Comparison of ENCODE assay signal across 9 cellular contexts in the genomic region with DNA sequence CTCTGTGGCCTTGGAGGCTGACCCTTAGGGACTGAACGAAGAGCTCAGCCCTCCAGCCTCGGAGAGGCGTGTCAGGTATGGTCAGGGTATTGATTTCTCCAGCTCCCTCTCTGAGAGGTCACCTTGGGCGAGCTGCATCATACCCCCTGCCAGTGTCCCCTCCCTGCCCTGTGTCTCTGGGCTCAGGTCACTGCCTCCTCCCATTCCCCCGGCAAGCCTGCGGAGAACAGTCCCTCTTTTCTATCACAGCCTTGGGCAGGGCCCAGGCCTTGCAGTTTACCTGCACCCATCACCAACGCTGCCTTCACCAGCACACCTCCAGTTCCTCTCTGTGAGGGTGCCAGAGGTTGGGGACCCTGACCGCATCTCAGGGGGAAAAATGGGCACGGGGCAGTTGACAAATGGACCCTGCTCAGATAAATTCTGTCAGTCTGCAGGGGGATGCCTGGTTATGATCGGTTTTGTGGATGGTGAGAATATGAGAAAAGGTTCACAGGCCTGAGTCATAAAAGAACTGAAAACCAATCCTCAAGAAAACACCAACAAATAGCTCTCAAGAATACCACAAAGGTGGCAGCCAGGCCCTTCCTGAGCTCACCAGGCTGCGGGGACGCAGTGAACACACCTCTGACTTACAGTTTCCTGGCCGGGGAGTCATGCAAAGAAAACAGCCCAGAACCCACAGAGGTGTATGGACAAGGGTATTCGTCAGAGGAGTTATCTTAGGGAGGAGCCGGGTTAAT. TPM values are rescaled to one million over a fixed set of nuclear protein-coding genes. Genes with fewer than 3 reads are reported as not detected.
DNase-seq lines count a peak whose midpoint lies in the region; ATAC-seq, FAIRE-seq and TF ChIP-seq lines count a peak whose summit lies in the region.
"Had no signal": no experiment of that assay in that cellular context is flagged by ENCODE, and none has a peak within 500 bp of the region (broad histone marks: within the 10 kb centered on the region; RNA-seq: fewer than 3 reads in every experiment).

No MANE protein-coding gene starts in this region.

- no peaks in the 10 kb centered on the region for H3K4me1 ChIP-seq in K562 (replicated peaks in 1 of 2; ENCODE audit: control insufficient read depth in 2 of 2, insufficient read depth in 2 of 2, low read length in 2 of 2)
- H3K4me1 ChIP-seq in foreskin keratinocyte: no peaks in the 10 kb centered on the region

- intact Hi-C loops in K562 (cut with micrococcal nuclease): no loop called here

- peak; percentile 70 for ATAC-seq in GM19035 (IDR thresholded peaks at IDR 0.05; ENCODE audit: unreplicated experiment)
- ATAC-seq in K562: peak; percentile 42; the same call in 2 of the 3 replicates
- ATAC-seq in foreskin keratinocyte: no peak

- H4K20me1 ChIP-seq in K562 (replicated peaks; ENCODE audit: control insufficient read depth, insufficient read depth, low read length): peaks cover 6% of the 10 kb centered on the region; the same call in 1 of the 2 replicates

- FAIRE-seq in K562 (lab: Jason Lieb, UNC): no peak

- no peaks in the 10 kb centered on the region for H3K9me3 ChIP-seq in K562 (replicated peaks; ENCODE audit: control insufficient read depth, insufficient read depth, low read depth, low read length)

- H3K36me3 ChIP-seq in K562 (ENCODE audit: control insufficient read depth, insufficient read depth, low read length): no peaks in the 10 kb centered on the region

- TF ChIP-seq EP300 in K562 (IDR thresholded peaks at IDR 0.05; ENCODE audit: low read length): no peak

- in situ Hi-C loops in K562 (cut with MboI): no loop called here

- no peak for TF ChIP-seq RAD21 in K562 (CRISPR knock-in tag; conservative IDR thresholded peaks at IDR 0.05 in 1 of 2, IDR thresholded peaks at IDR 0.05 in 1 of 2)

- no peak for TF ChIP-seq CTCF in K562 (IDR thresholded peaks at IDR 0.05 in 2 of 3, conservative IDR thresholded peaks at IDR 0.05 in 1 of 3; ENCODE audit: insufficient read depth in 2 of 3, low read depth in 1 of 3, low read length in 3 of 3)
- TF ChIP-seq CTCF in foreskin keratinocyte (conservative IDR thresholded peaks at IDR 0.05): no peak

- no peak for TF ChIP-seq POLR2A in K562 (conservative IDR thresholded peaks at IDR 0.05)

- H3K79me2 ChIP-seq in K562 (ENCODE audit: control insufficient read depth, insufficient read depth, low read length): no peaks in the 10 kb centered on the region

- peak; percentile 71 for DNase-seq in M059J (ENCODE audit: low read depth)
- no peak for DNase-seq in K562 (ENCODE audit: extremely low read depth in 1 of 4, low spot score in 3 of 4)
- DNase-seq in stimulated activated CD8-positive, alpha-beta memory T cell treated with anti-CD3 and anti-CD28 coated beads, Interleukin-12 subunit alpha, Interleukin-12 subunit beta, amount 100 ng/mL, for 1 hour (ENCODE audit: low read depth): peak; percentile 25
- DNase-seq in NOMO-1 treated with DMSO at 0.1 percent for 48 hours (lab: John Stamatoyannopoulos, UW; ENCODE audit: unreplicated experiment): no peak
- DNase-seq in hepatic stellate cell (ENCODE audit: low spot score): no peak
- DNase-seq in GOT3 (lab: John Stamatoyannopoulos, UW): no peak
- no peak for DNase-seq in foreskin keratinocyte
- DNase-seq: NCI-H1436 treated with DMSO at 0.1 percent for 48 hours had no signal

- no peaks in the 10 kb centered on the region for H3K9me1 ChIP-seq in K562 (ENCODE audit: control insufficient read depth, insufficient read depth, low read length)

- no peak overlapping the region for H2AFZ ChIP-seq in K562 (ENCODE audit: low read depth, low read length)

- WGBS in K562 (ENCODE audit: insufficient coverage, low coverage, missing lambda C conversion rate): 2% methylated on average over 13 of the region's 15 CpGs

- CTCF ChIA-PET in K562 (lab: Yijun Ruan, JAX; ENCODE audit: low intra/inter-chr PET ratio): no interaction called here

- POLR2A ChIA-PET in K562 (lab: Yijun Ruan, JAX): interaction anchor here (0.5 to 1.0 kb wide), 3 partner anchors 19 to 309 kb away, joined by 3 read pairs; no protein-coding TSS in a partner anchor

- no peak overlapping the region for H3K4me3 ChIP-seq in K562

- H3K27ac ChIP-seq in K562 (ENCODE audit: extremely low read depth, low read depth, low read length) (no peak overlapping the region), foreskin keratinocyte (no peak overlapping the region)

- H3K27me3 ChIP-seq in K562 (ENCODE audit: control insufficient read depth in 2 of 2, insufficient read depth in 2 of 2, low read length in 2 of 2) (peaks cover 21 to 65% of the 10 kb centered on the region in 2 experiments), foreskin keratinocyte (peaks cover 6% of the 10 kb centered on the region)

- no peak overlapping the region for H3K9ac ChIP-seq in K562 (ENCODE audit: insufficient read depth in 1 of 2, low read depth in 2 of 2, low read length in 2 of 2)

- BruUV-seq in K562 (replicated peaks; lab: Mats Ljungman, UMichigan): no TSS peak

- H3K4me2 ChIP-seq in K562 (ENCODE audit: insufficient read depth, low read length): no peak overlapping the region

TF ChIP-seq in K562, 482 proteins besides CTCF, POLR2A, EP300 and RAD21:
- no peak for TF ChIP-seq ZNF764 (CRISPR knock-in tag; IDR thresholded peaks at IDR 0.05; ENCODE audit: low read depth)
- TF ChIP-seq THRAP3 (IDR thresholded peaks at IDR 0.05; ENCODE audit: borderline replicate concordance): no peak
TF ChIP-seq in K562: peak in this region for 0.

RNA-seq across cellular contexts. Expression of gene RXRA, which starts 24.7 kb away (rescaled TPM):
- 12.5 and 22.6 TPM in 2 replicates for total RNA-seq in M059J (2014; rRNA removed; shearing (Covaris generic))
- total RNA-seq in K562 (2011; cell fraction: chromatin; rRNA removed; ENCODE audit: low replicate concordance): 9.2 and 26.3 TPM in 2 replicates
- 12.6 and 15.3 TPM in 2 replicates for total RNA-seq in K562 (2011; cell fraction: nucleolus; rRNA removed)
- total RNA-seq in K562 (2011; cell fraction: nucleoplasm; rRNA removed): 9.4 and 10.3 TPM in 2 replicates
- total RNA-seq in K562 (2014; rRNA removed) (9.6 and 11.0 TPM in 2 replicates), K562 (2014; rRNA removed; fragmentation: Illumina TruSeq; extraction: Trizol) (1.5 and 1.8 TPM in 2 replicates), K562 (2015; rRNA removed; fragmentation: Illumina TruSeq; extraction: Trizol) (4.2 and 5.7 TPM in 2 replicates), K562 (2021) (21.4 and 23.6 TPM in 2 replicates), foreskin keratinocyte (24.1 and 25.2 TPM in 2 replicates)
- polyA plus RNA-seq in K562 (2011; rRNA removed) (4.0 and 4.6 TPM in 2 replicates), K562 (2014; fragmentation: Illumina TruSeq; extraction: Trizol) (5.2 and 14.5 TPM in 2 replicates), K562 (2014; fragmentation: Nextera tagmentation; extraction: Ambion mirVana) (under 1 TPM; 0.35 to 0.56 TPM), K562 (2014; rRNA removed) (6.8 and 14.8 TPM in 2 replicates), foreskin keratinocyte (16.5 and 18.3 TPM in 2 replicates)
- 8.4 and 14.0 TPM in 2 replicates for polyA plus RNA-seq in K562 (2011; cell fraction: cytosol; rRNA removed)
- polyA plus RNA-seq in K562 (2011; cell fraction: nucleus; rRNA removed): 7.8 and 14.2 TPM in 2 replicates
- polyA plus RNA-seq in K562 (2012): 13.9 and 14.6 TPM in 2 replicates
- polyA minus RNA-seq in K562 (2011; rRNA and poly(A)+ RNA removed): 2.2 and 4.3 TPM in 2 replicates
- polyA minus RNA-seq in K562 (2011; cell fraction: cytosol; rRNA and poly(A)+ RNA removed): 13.6 and 24.3 TPM in 2 replicates
- 6.7 and 8.4 TPM in 2 replicates for polyA minus RNA-seq in K562 (2011; cell fraction: nucleus; rRNA and poly(A)+ RNA removed)

Comparison
In these comparisons a context has a peak if more than half of its experiments do, and no peak if none do; other contexts are left out.
1. DNase-seq: peak in M059J (single experiment) and stimulated activated CD8-positive, alpha-beta memory T cell treated with anti-CD3 and anti-CD28 coated beads, Interleukin-12 subunit alpha, Interleukin-12 subunit beta, amount 100 ng/mL, for 1 hour (single experiment); none in K562 (0 of 4), NOMO-1 treated with DMSO at 0.1 percent for 48 hours (single experiment), hepatic stellate cell (single experiment), GOT3 (single experiment) and foreskin keratinocyte (0 of 2).